ENCODE assay signal across 1 cellular context in the genomic region with DNA sequence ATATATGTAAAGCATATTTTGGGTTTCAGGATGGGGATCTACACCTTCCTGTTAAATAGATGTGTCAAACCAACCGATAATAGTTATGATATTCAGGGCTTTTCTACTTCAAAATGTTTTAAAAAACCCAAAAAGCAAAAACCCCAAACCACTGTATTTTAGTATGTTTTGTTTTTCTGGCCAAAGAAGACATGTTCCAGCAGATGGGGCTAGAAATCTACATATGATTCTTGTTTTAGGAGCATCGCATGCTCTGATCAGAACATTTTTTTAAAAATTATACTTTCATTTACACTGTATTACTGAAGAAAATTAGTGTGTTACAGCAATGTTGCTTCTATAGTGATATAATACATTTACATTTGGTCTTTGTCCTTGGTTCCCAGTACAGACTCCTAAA.
TF ChIP-seq lines count a peak whose summit lies in the region.

No MANE protein-coding gene starts in this region.

TF ChIP-seq in GM12878, 131 proteins besides CTCF, POLR2A, EP300 and RAD21:
- TF ChIP-seq GATAD2B (conservative IDR thresholded peaks at IDR 0.05; ENCODE audit: low read depth) (no peak), SMC3 (IDR thresholded peaks at IDR 0.05; ENCODE audit: borderline replicate concordance, low read length) (peak; percentile 46; the same call in 1 of the 2 replicates), BCL11A (IDR thresholded peaks at IDR 0.05; ENCODE audit: low read depth, low read length) (no peak)
